8 cellular contexts compared by ENCODE assay signal in genomic region chr2:108534577-108535379, GRCh38. TPM values are rescaled to one million over a fixed set of nuclear protein-coding genes. Genes with fewer than 3 reads are reported as not detected.
DNase-seq lines count a peak whose midpoint lies in the region; ATAC-seq, FAIRE-seq and TF ChIP-seq lines count a peak whose summit lies in the region.

No MANE protein-coding gene starts in this region.

- no peaks in the 10 kb centered on the region for H3K9me3 ChIP-seq in right lobe of liver

- H3K4me3 Mint-ChIP-seq in GM23338: peak overlapping the region; percentile 90

- intact Hi-C loops in right lobe of liver (cut with DNase I): no loop called here

- no peaks in the 10 kb centered on the region for H3K9me2 ChIP-seq in GM23338 (ENCODE audit: insufficient read depth)

- H3K9ac ChIP-seq in KMS-11: peak overlapping the region; percentile 62; the same call in 1 of the 2 replicates

- H3K36me3 ChIP-seq in GM23338 (ENCODE audit: insufficient read depth): no peaks in the 10 kb centered on the region
- no peaks in the 10 kb centered on the region for H3K36me3 ChIP-seq in KMS-11 (ENCODE audit: insufficient read depth)
- no peaks in the 10 kb centered on the region for H3K36me3 ChIP-seq in right lobe of liver

- no peak for ATAC-seq in GM23338
- ATAC-seq in right lobe of liver: peak in 2 of 4 donors; percentile 2 to 34

- H3K27ac Mint-ChIP-seq in GM23338: no peak overlapping the region

- H3K27me3 ChIP-seq in GM23338 (ENCODE audit: insufficient read depth): peaks cover 13% of the 10 kb centered on the region
- no peaks in the 10 kb centered on the region for H3K27me3 ChIP-seq in KMS-11 (ENCODE audit: insufficient read depth, low read depth)
- H3K27me3 ChIP-seq in right lobe of liver: no peaks in the 10 kb centered on the region

- H3K4me2 ChIP-seq in GM23338: peak overlapping the region; percentile 86
- H3K4me2 ChIP-seq in KMS-11: peak overlapping the region; percentile 73

- under 1% methylated on average over 11 of the region's 59 CpGs for WGBS in right lobe of liver (ENCODE audit: insufficient coverage, low coverage, low lambda C conversion rate, missing lambda C conversion rate)

- H2AFZ ChIP-seq in GM23338: no peak overlapping the region
- H2AFZ ChIP-seq in KMS-11 (ENCODE audit: low read depth): peak overlapping the region; percentile 61; the same call in 1 of the 2 replicates

- peaks cover 54% of the 10 kb centered on the region for H3K79me2 ChIP-seq in GM23338 (replicated peaks; ENCODE audit: insufficient read depth)
- H3K79me2 ChIP-seq in KMS-11 (ENCODE audit: insufficient read depth, low read depth): peaks cover 34% of the 10 kb centered on the region

- peak overlapping the region; percentile 92 for H3K4me3 ChIP-seq in GM08714 (ENCODE audit: low read length)
- H3K4me3 ChIP-seq in GM23338: peak overlapping the region; percentile 78
- peak overlapping the region; percentile 36 for H3K4me3 ChIP-seq in KMS-11 (IDR thresholded peaks at IDR 0.05; ENCODE audit: insufficient read depth, low read depth, low read length)
- H3K4me3 ChIP-seq in right lobe of liver: peak overlapping the region; percentile 67 to 85 (median 80)

- no peaks in the 10 kb centered on the region for H3K9me3 Mint-ChIP-seq in GM23338

- H3K27me3 Mint-ChIP-seq in GM23338 (ENCODE audit: insufficient read depth, low read depth, poor library complexity): peaks cover 7% of the 10 kb centered on the region

- H4K20me1 ChIP-seq in GM23338 (replicated peaks; ENCODE audit: insufficient read depth): peaks cover 22% of the 10 kb centered on the region
- no peaks in the 10 kb centered on the region for H4K20me1 ChIP-seq in KMS-11 (ENCODE audit: insufficient read depth)

- TF ChIP-seq CTCF in GM23338 (conservative IDR thresholded peaks at IDR 0.05; ENCODE audit: low read depth in 2 of 2) (no peak), KMS-11 (conservative IDR thresholded peaks at IDR 0.05; ENCODE audit: low read depth, low read length) (no peak), VCaP (conservative IDR thresholded peaks at IDR 0.05) (no peak), right lobe of liver (IDR thresholded peaks at IDR 0.05) (no peak), D721Med (IDR thresholded peaks at IDR 0.05; ENCODE audit: insufficient read depth, missing control alignments) (no peak)

- H3F3A ChIP-seq in GM23338 (replicated peaks; ENCODE audit: low read depth): no peaks in the 10 kb centered on the region

- no peak for TF ChIP-seq POLR2A in right lobe of liver (IDR thresholded peaks at IDR 0.05)

- DNase-seq in GM23338 (ENCODE audit: low spot score) (peak; percentile 46), right lobe of liver (peak; percentile 55 to 72 (median 62)), D721Med (ENCODE audit: insufficient read length, low spot score) (no peak)
- DNase-seq in stimulated activated CD4-positive, alpha-beta T cell treated with anti-CD3 and anti-CD28 coated beads, Interleukin-4, amount 100 ng/mL, for 4 hours: peak; percentile 9 to 40

- H3K4me1 ChIP-seq in GM23338 (ENCODE audit: insufficient read depth) (peaks cover 9% of the 10 kb centered on the region), KMS-11 (ENCODE audit: low read depth, poor library complexity, severe bottlenecking) (peaks cover 9% of the 10 kb centered on the region), right lobe of liver (peaks cover 0 to 15% (median 0%) of the 10 kb centered on the region in 4 donors)

- H3K4me1 Mint-ChIP-seq in GM23338: peaks cover 23% of the 10 kb centered on the region

- H3K27ac ChIP-seq in GM23338 (ENCODE audit: low read depth) (no peak overlapping the region), KMS-11 (peak overlapping the region; percentile 42), VCaP (peak overlapping the region; percentile 94), cingulate gyrus (ENCODE audit: low read depth, low read length) (peak overlapping the region; percentile 52), right lobe of liver (peak overlapping the region; percentile 51 to 94 (median 76))

- H3K36me3 Mint-ChIP-seq in GM23338 (ENCODE audit: low read depth): no peaks in the 10 kb centered on the region

- FAIRE-seq in D721Med (lab: Jason Lieb, UNC): no peak

TF ChIP-seq in GM23338, 12 proteins besides CTCF, POLR2A, EP300 and RAD21:
- TF ChIP-seq ZNF462 (CRISPR knock-in tag; IDR thresholded peaks at IDR 0.05) (no peak), ETS1 (IDR thresholded peaks at IDR 0.05) (no peak), ZNF331 (CRISPR knock-in tag; IDR thresholded peaks at IDR 0.05; ENCODE audit: low read depth) (no peak)

RNA-seq across cellular contexts. Expression of gene LIMS1, which starts 0.5 kb away (rescaled TPM):
- total RNA-seq in GM23338 (2014; rRNA removed; shearing (Covaris generic)): 30.9 and 36.9 TPM in 2 replicates
- polyA plus RNA-seq in GM23338 (2016; fragmentation: Nextera tagmentation; extraction: Ambion mirVana): 28.6 and 32.4 TPM in 2 replicates
- 10 to 100 TPM; 15.7 to 33.0 (median 18.7) TPM for total RNA-seq in right lobe of liver

Comparison
In these comparisons a context has a peak if more than half of its experiments do, and no peak if none do; other contexts are left out.
1. H3K4me3 ChIP-seq: peak in every context shown above with its lines; median percentile 92 in GM08714; 80 in right lobe of liver; 78 in GM23338; 36 in KMS-11.